ENCODE assay signal across 18 cellular contexts in the genomic region with DNA sequence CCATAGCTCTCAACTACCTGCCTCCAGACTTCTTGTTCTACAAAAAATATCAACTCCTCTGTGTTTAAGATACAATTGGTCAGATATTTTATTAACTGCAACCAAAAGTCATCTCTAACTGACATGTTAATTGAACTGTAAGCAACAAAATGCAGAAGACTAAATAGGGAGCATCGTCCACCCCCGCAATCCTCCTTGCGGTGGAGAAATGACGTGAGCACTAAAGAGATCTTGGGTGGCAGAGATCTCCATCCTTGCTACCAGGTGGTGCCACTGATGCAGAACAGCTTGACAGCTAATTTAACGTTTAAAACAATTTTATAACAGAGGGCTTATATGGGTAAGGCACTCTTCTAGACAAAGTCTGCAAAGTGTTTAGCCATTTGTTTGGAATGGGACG.
DNase-seq lines count a peak whose midpoint lies in the region; ATAC-seq and TF ChIP-seq lines count a peak whose summit lies in the region.
"Had no signal": no experiment of that assay in that cellular context is flagged by ENCODE, and none has a peak within 500 bp of the region (broad histone marks: within the 10 kb centered on the region; RNA-seq: fewer than 3 reads in every experiment).

No MANE protein-coding gene starts in this region.

- no peaks in the 10 kb centered on the region for H3K9me2 ChIP-seq in OCI-LY1 (ENCODE audit: low read depth, low read length)

- peak; percentile 52 for ATAC-seq in GM18502 (IDR thresholded peaks at IDR 0.05; ENCODE audit: poor library complexity, unreplicated experiment)
- ATAC-seq in GM19468 (IDR thresholded peaks at IDR 0.05; ENCODE audit: extremely low read depth, unreplicated experiment) = peak; percentile 35
- ATAC-seq in HG02884 (IDR thresholded peaks at IDR 0.05; ENCODE audit: unreplicated experiment) = peak; percentile 42
- ATAC-seq: left colon, upper lobe of right lung had no signal

- H3F3A ChIP-seq in OCI-LY1 (ENCODE audit: insufficient read depth, low read length) = no peaks in the 10 kb centered on the region

- no peaks in the 10 kb centered on the region for H4K20me1 ChIP-seq in OCI-LY1 (ENCODE audit: insufficient read depth, low read length)

- peak overlapping the region; percentile 74 for H3K27ac ChIP-seq in OCI-LY1 (ENCODE audit: low read depth, low read length, poor library complexity, severe bottlenecking)
- H3K27ac ChIP-seq: adrenal gland, hepatocyte, PC-9, upper lobe of right lung had no signal

- no peaks in the 10 kb centered on the region for H3K79me2 ChIP-seq in OCI-LY1 (ENCODE audit: insufficient read depth, low read length)
- H3K79me2 ChIP-seq: hepatocyte had no signal

- no peaks in the 10 kb centered on the region for H3K36me3 ChIP-seq in OCI-LY1 (ENCODE audit: insufficient read depth, low read length)
- H3K36me3 ChIP-seq: adrenal gland, upper lobe of right lung had no signal

- peak overlapping the region; percentile 46 for H3K4me2 ChIP-seq in OCI-LY1 (ENCODE audit: low read length)
- H3K4me2 ChIP-seq: hepatocyte, PC-9 had no signal

- H2AFZ ChIP-seq in OCI-LY1 (ENCODE audit: low read length) = no peak overlapping the region
- H2AFZ ChIP-seq: hepatocyte, PC-9 had no signal

- H3K4me1 ChIP-seq in OCI-LY1 (ENCODE audit: insufficient read depth, low read length, severe bottlenecking) = peaks cover 69% of the 10 kb centered on the region
- H3K4me1 ChIP-seq: adrenal gland, upper lobe of right lung had no signal

- no peaks in the 10 kb centered on the region for H3K9me3 ChIP-seq in OCI-LY1 (ENCODE audit: low read length)
- H3K9me3 ChIP-seq: adrenal gland, upper lobe of right lung had no signal

- no peak for TF ChIP-seq CTCF in OCI-LY1 (IDR thresholded peaks at IDR 0.05; ENCODE audit: low read length)

- DNase-seq in T-helper 1 cell (no peak), T-helper 2 cell (no peak), NCI-H2107 treated with DMSO at 0.1 percent for 48 hours (lab: John Stamatoyannopoulos, UW; ENCODE audit: unreplicated experiment) (no peak), mucosa of gallbladder (ENCODE audit: low spot score) (no peak)
- DNase-seq: activated CD4-positive, alpha-beta T cell treated with anti-CD3 and anti-CD28 coated beads for 1 hour; adrenal gland; DMS53; left colon; NCI-H1092; NCI-H446 treated with DMSO at 0.1 percent for 48 hours; PC-9; SW 1271; upper lobe of right lung had no signal

- H3K4me3 ChIP-seq in OCI-LY1 (ENCODE audit: low read depth, low read length, poor library complexity, severe bottlenecking) = no peak overlapping the region
- H3K4me3 ChIP-seq: adrenal gland, hepatocyte, PC-9, upper lobe of right lung had no signal

- no peaks in the 10 kb centered on the region for H3K27me3 ChIP-seq in OCI-LY1 (ENCODE audit: insufficient read depth, low read length)
- H3K27me3 ChIP-seq: adrenal gland, hepatocyte, upper lobe of right lung had no signal

- H3K9ac ChIP-seq in OCI-LY1 (ENCODE audit: low read length) = no peak overlapping the region
